ENCODE assay signal across 16 cellular contexts in genomic region chr19:38329651-38330050, GRCh38. TPM values are rescaled to one million over a fixed set of nuclear protein-coding genes. Genes with fewer than 3 reads are reported as not detected.
DNase-seq lines count a peak whose midpoint lies in the region; ATAC-seq and TF ChIP-seq lines count a peak whose summit lies in the region.
"Had no signal": no experiment of that assay in that cellular context is flagged by ENCODE, and none has a peak within 500 bp of the region (broad histone marks: within the 10 kb centered on the region; RNA-seq: fewer than 3 reads in every experiment).

No MANE protein-coding gene starts in this region.

- RAD21 ChIA-PET in HCT116 (lab: Charles Lee; ENCODE audit: low non-redundant PET in 1 of 2, low total read pairs in 2 of 2, uncharacterized antibody in 2 of 2, unreplicated experiment in 2 of 2): no interaction called here

- H3K4me3 ChIP-seq in HCT116 (replicated peaks in 1 of 2; ENCODE audit: low read depth in 1 of 2, low read length in 2 of 2) (no peak overlapping the region), OCI-LY7 (ENCODE audit: low read depth, low read length, poor library complexity, severe bottlenecking) (no peak overlapping the region), osteoblast (ENCODE audit: insufficient read depth, low read length) (no peak overlapping the region)
- H3K4me3 ChIP-seq: HAP-1 had no signal

- H3K36me3 Mint-ChIP-seq in dendritic cell treated with granulocyte-macrophage colony-stimulating factor and Interleukin-4, amounts not matched to agents 40 ng/mL and 50 ng/mL, for 4 days (ENCODE audit: low read depth): peaks cover 88% of the 10 kb centered on the region
- peaks cover 24% of the 10 kb centered on the region for H3K36me3 Mint-ChIP-seq in activated T-helper 1 cell treated with anti-CD3 and anti-CD28 coated beads, Interleukin-12 subunit alpha, Interleukin-12 subunit beta, Interleukin-2, Interleukin-4 antibody, amounts not matched to agents 30 ng/mL and 10 ng/mL and 1 ng/mL, durations not matched to agents 14 hours and 24 hours and 36 hours (ENCODE audit: low read depth)

- H3K9me3 Mint-ChIP-seq in dendritic cell treated with granulocyte-macrophage colony-stimulating factor and Interleukin-4, amounts not matched to agents 40 ng/mL and 50 ng/mL, for 4 days: no peaks in the 10 kb centered on the region
- H3K9me3 Mint-ChIP-seq in activated T-helper 1 cell treated with anti-CD3 and anti-CD28 coated beads, Interleukin-12 subunit alpha, Interleukin-12 subunit beta, Interleukin-2, Interleukin-4 antibody, amounts not matched to agents 30 ng/mL and 10 ng/mL and 1 ng/mL, durations not matched to agents 14 hours and 24 hours and 36 hours: no peaks in the 10 kb centered on the region
- H3K9me3 Mint-ChIP-seq: CD8-positive, alpha-beta T cell; HFFc6 had no signal

- H3K27ac ChIP-seq in HCT116 (ENCODE audit: low read depth, low read length): no peak overlapping the region
- no peak overlapping the region for H3K27ac ChIP-seq in OCI-LY7 (ENCODE audit: low read depth, low read length, poor library complexity, severe bottlenecking)
- H3K27ac ChIP-seq in osteoblast (ENCODE audit: low read depth, low read length): no peak overlapping the region

- TF ChIP-seq POLR2A in HCT116 (IDR thresholded peaks at IDR 0.05; ENCODE audit: borderline replicate concordance, extremely low read depth, insufficient read depth, insufficient read length): no peak

- intact Hi-C loops in HCT116 (cut with micrococcal nuclease): no loop called here
- intact Hi-C loops in OCI-LY7 (cut with micrococcal nuclease; ENCODE audit: unreplicated experiment): no loop called here
- intact Hi-C loops in dendritic cell treated with granulocyte-macrophage colony-stimulating factor and Interleukin-4, amounts not matched to agents 40 ng/mL and 50 ng/mL, for 4 days (cut with micrococcal nuclease): no loop called here
- intact Hi-C loops in activated T-helper 1 cell treated with anti-CD3 and anti-CD28 coated beads, Interleukin-12 subunit alpha, Interleukin-12 subunit beta, Interleukin-2, Interleukin-4 antibody, amounts not matched to agents 30 ng/mL and 10 ng/mL and 1 ng/mL, durations not matched to agents 14 hours and 24 hours and 36 hours (cut with micrococcal nuclease): loop anchor here (10.0 kb wide), 1 partner anchor 865 kb away; the partner anchor contains the start of genes ZNF569 and ZNF570

- POLR2A ChIA-PET in HCT116 (lab: Charles Lee) (no interaction called here), OCI-LY7 (lab: Charles Lee) (no interaction called here)

- no TSS peak for BruUV-seq in HCT116 (replicated peaks; lab: Mats Ljungman, UMichigan)
- TSS peak; percentile 51 for BruUV-seq in OCI-LY7 (replicated peaks; lab: Mats Ljungman, UMichigan)

- H3K9me2 ChIP-seq in HCT116 (ENCODE audit: insufficient read depth) (no peaks in the 10 kb centered on the region), OCI-LY7 (ENCODE audit: insufficient read depth, low read length) (no peaks in the 10 kb centered on the region)

- CTCF ChIA-PET in HCT116 (lab: Charles Lee): interaction anchor here (0.9 kb wide), 1 partner anchor 11 kb away, joined by 3 read pairs; no protein-coding TSS in a partner anchor
- CTCF ChIA-PET in OCI-LY7 (lab: Charles Lee; ENCODE audit: unreplicated experiment): no interaction called here

- H3K36me3 ChIP-seq in HCT116 (ENCODE audit: control insufficient read depth in 1 of 2, insufficient read depth in 2 of 2, low read length in 2 of 2): peaks cover 7 to 20% of the 10 kb centered on the region in 2 experiments; a peak in 3 of 4 replicates
- H3K36me3 ChIP-seq in OCI-LY7 (ENCODE audit: insufficient read depth, low read length): peaks cover 6% of the 10 kb centered on the region; the same call in 1 of the 2 replicates
- H3K36me3 ChIP-seq in osteoblast (ENCODE audit: insufficient read depth, low read length): peaks cover 32% of the 10 kb centered on the region

- ATAC-seq in HCT116 (0 out of 2 replicates have a peak, but pooled peaks have one; percentile 21), GM21786 (IDR thresholded peaks at IDR 0.05; ENCODE audit: unreplicated experiment) (no peak), HG03135 (IDR thresholded peaks at IDR 0.05; ENCODE audit: unreplicated experiment) (no peak)
- ATAC-seq: CD8-positive, alpha-beta T cell; HepG2 had no signal

- H3K4me2 ChIP-seq in HCT116 (ENCODE audit: low read length) (no peak overlapping the region), OCI-LY7 (ENCODE audit: low read length) (no peak overlapping the region), osteoblast (ENCODE audit: insufficient read depth, low read length) (no peak overlapping the region)

- TF ChIP-seq CTCF in HCT116 (IDR thresholded peaks at IDR 0.05 in 2 of 3, conservative IDR thresholded peaks at IDR 0.05 in 1 of 3; ENCODE audit: borderline replicate concordance in 1 of 3, insufficient read depth in 1 of 3, low read depth in 2 of 3, low read length in 2 of 3) (no peak), OCI-LY7 (conservative IDR thresholded peaks at IDR 0.05; ENCODE audit: low read length) (no peak), osteoblast (IDR thresholded peaks at IDR 0.05; ENCODE audit: extremely low read depth, low read depth, low read length) (no peak)

- H3K4me1 ChIP-seq in HCT116 (ENCODE audit: control insufficient read depth in 1 of 2, insufficient read depth in 2 of 2, low read length in 2 of 2) (no peaks in the 10 kb centered on the region), OCI-LY7 (ENCODE audit: insufficient read depth, low read length, poor library complexity, severe bottlenecking) (no peaks in the 10 kb centered on the region), osteoblast (ENCODE audit: insufficient read depth, low read length) (no peaks in the 10 kb centered on the region)
- H3K4me1 ChIP-seq: HAP-1 had no signal

- H3K79me2 ChIP-seq in HCT116 (ENCODE audit: insufficient read depth, low read length) (no peaks in the 10 kb centered on the region), OCI-LY7 (ENCODE audit: insufficient read depth, low read depth, low read length) (no peaks in the 10 kb centered on the region), osteoblast (ENCODE audit: insufficient read depth, low read length) (no peaks in the 10 kb centered on the region)

- H3K4me3 Mint-ChIP-seq in dendritic cell treated with granulocyte-macrophage colony-stimulating factor and Interleukin-4, amounts not matched to agents 40 ng/mL and 50 ng/mL, for 4 days: no peak overlapping the region
- H3K4me3 Mint-ChIP-seq in activated T-helper 1 cell treated with anti-CD3 and anti-CD28 coated beads, Interleukin-12 subunit alpha, Interleukin-12 subunit beta, Interleukin-2, Interleukin-4 antibody, amounts not matched to agents 30 ng/mL and 10 ng/mL and 1 ng/mL, durations not matched to agents 14 hours and 24 hours and 36 hours: no peak overlapping the region
- H3K4me3 Mint-ChIP-seq: CD14-positive monocyte; CD8-positive, alpha-beta T cell; HFFc6 had no signal

- no peaks in the 10 kb centered on the region for H4K20me1 ChIP-seq in HCT116 (ENCODE audit: insufficient read depth)
- H4K20me1 ChIP-seq in OCI-LY7 (ENCODE audit: insufficient read depth, low read length): no peaks in the 10 kb centered on the region
- H4K20me1 ChIP-seq in osteoblast (ENCODE audit: insufficient read depth, low read length): no peaks in the 10 kb centered on the region

- peak overlapping the region; percentile 25 for H3K27ac Mint-ChIP-seq in dendritic cell treated with granulocyte-macrophage colony-stimulating factor and Interleukin-4, amounts not matched to agents 40 ng/mL and 50 ng/mL, for 4 days
- H3K27ac Mint-ChIP-seq in activated T-helper 1 cell treated with anti-CD3 and anti-CD28 coated beads, Interleukin-12 subunit alpha, Interleukin-12 subunit beta, Interleukin-2, Interleukin-4 antibody, amounts not matched to agents 30 ng/mL and 10 ng/mL and 1 ng/mL, durations not matched to agents 14 hours and 24 hours and 36 hours: no peak overlapping the region
- H3K27ac Mint-ChIP-seq: CD8-positive, alpha-beta T cell; HFFc6 had no signal

- H2AFZ ChIP-seq in HCT116 (ENCODE audit: low read depth, low read length, poor library complexity, severe bottlenecking) (no peak overlapping the region), OCI-LY7 (ENCODE audit: low read length) (no peak overlapping the region), osteoblast (ENCODE audit: low read length) (no peak overlapping the region)

- H3K27me3 ChIP-seq in HCT116 (ENCODE audit: insufficient read depth, low read length) (no peaks in the 10 kb centered on the region), osteoblast (ENCODE audit: insufficient read depth, low read length) (no peaks in the 10 kb centered on the region)

- H3K4me1 Mint-ChIP-seq in dendritic cell treated with granulocyte-macrophage colony-stimulating factor and Interleukin-4, amounts not matched to agents 40 ng/mL and 50 ng/mL, for 4 days (ENCODE audit: low read depth): peaks cover 36% of the 10 kb centered on the region
- no peaks in the 10 kb centered on the region for H3K4me1 Mint-ChIP-seq in activated T-helper 1 cell treated with anti-CD3 and anti-CD28 coated beads, Interleukin-12 subunit alpha, Interleukin-12 subunit beta, Interleukin-2, Interleukin-4 antibody, amounts not matched to agents 30 ng/mL and 10 ng/mL and 1 ng/mL, durations not matched to agents 14 hours and 24 hours and 36 hours (ENCODE audit: low read depth)
- H3K4me1 Mint-ChIP-seq: CD14-positive monocyte had no signal

- H3K27me3 Mint-ChIP-seq in dendritic cell treated with granulocyte-macrophage colony-stimulating factor and Interleukin-4, amounts not matched to agents 40 ng/mL and 50 ng/mL, for 4 days: no peaks in the 10 kb centered on the region
- H3K27me3 Mint-ChIP-seq in activated T-helper 1 cell treated with anti-CD3 and anti-CD28 coated beads, Interleukin-12 subunit alpha, Interleukin-12 subunit beta, Interleukin-2, Interleukin-4 antibody, amounts not matched to agents 30 ng/mL and 10 ng/mL and 1 ng/mL, durations not matched to agents 14 hours and 24 hours and 36 hours (ENCODE audit: insufficient read depth): no peaks in the 10 kb centered on the region

- H3K9ac ChIP-seq in HCT116 (ENCODE audit: low read length): no peak overlapping the region

- DNase-seq in HCT116 (ENCODE audit: low read depth, low spot score): no peak
- no peak for DNase-seq in OCI-LY7 (ENCODE audit: low spot score)
- peak; percentile 79 for DNase-seq in osteoblast (ENCODE audit: insufficient read length, low spot score, missing footprints)
- DNase-seq in activated T-helper 1 cell treated with anti-CD3 and anti-CD28 coated beads, Interleukin-12 subunit alpha, Interleukin-12 subunit beta, Interleukin-2, Interleukin-4 antibody, amounts not matched to agents 30 ng/mL and 10 ng/mL and 1 ng/mL, durations not matched to agents 14 hours and 24 hours and 36 hours (ENCODE audit: low spot score): no peak
- DNase-seq: CD8-positive, alpha-beta T cell; COR-L47; DND-41; GF-D8; HFFc6 had no signal

- H3K9me3 ChIP-seq in HCT116 (ENCODE audit: control insufficient read depth in 1 of 2, insufficient read depth in 1 of 2, low read depth in 1 of 2, low read length in 2 of 2) (no peaks in the 10 kb centered on the region), OCI-LY7 (ENCODE audit: low read length) (no peaks in the 10 kb centered on the region), osteoblast (ENCODE audit: low read depth, low read length) (no peaks in the 10 kb centered on the region)
- H3K9me3 ChIP-seq: HAP-1 had no signal

- no peak for TF ChIP-seq RAD21 in HCT116 (IDR thresholded peaks at IDR 0.05; ENCODE audit: low read depth)

RNA-seq across cellular contexts. Expression of gene CATSPERG, which starts 6.0 kb away (rescaled TPM):
- total RNA-seq in HCT116 (2021; ENCODE audit: unreplicated experiment) (3.5 TPM), OCI-LY7 (2022) (8.3 and 9.4 TPM in 2 replicates), osteoblast (1.2 and 2.2 TPM in 2 replicates)
- 1.5 and 2.5 TPM in 2 replicates for polyA plus RNA-seq in HCT116 (2012)
- 1.9 and 4.3 TPM in 2 replicates for total RNA-seq in OCI-LY7 (2014; rRNA removed; shearing (Covaris generic))
- total RNA-seq in activated T-helper 1 cell treated with anti-CD3 and anti-CD28 coated beads, Interleukin-12 subunit alpha, Interleukin-12 subunit beta, Interleukin-2, Interleukin-4 antibody, amounts not matched to agents 30 ng/mL and 10 ng/mL and 1 ng/mL, durations not matched to agents 14 hours and 24 hours and 36 hours: 3.0 and 4.8 TPM in 2 replicates

RNA-seq across cellular contexts. Expression of gene KCNK6, which starts 10.0 kb away (rescaled TPM):
- total RNA-seq in HCT116 (2021; ENCODE audit: unreplicated experiment): 11.0 TPM
- 11.4 and 12.1 TPM in 2 replicates for polyA plus RNA-seq in HCT116 (2012)
- 1.7 and 1.8 TPM in 2 replicates for total RNA-seq in OCI-LY7 (2014; rRNA removed; shearing (Covaris generic))
- 5.4 and 6.9 TPM in 2 replicates for total RNA-seq in OCI-LY7 (2022)
- 5.4 and 6.5 TPM in 2 replicates for total RNA-seq in osteoblast
- total RNA-seq in activated T-helper 1 cell treated with anti-CD3 and anti-CD28 coated beads, Interleukin-12 subunit alpha, Interleukin-12 subunit beta, Interleukin-2, Interleukin-4 antibody, amounts not matched to agents 30 ng/mL and 10 ng/mL and 1 ng/mL, durations not matched to agents 14 hours and 24 hours and 36 hours: 21.1 and 22.1 TPM in 2 replicates
- total RNA-seq: A673, HepG2 had no signal

RNA-seq across cellular contexts. Expression of gene YIF1B, which starts 13.9 kb away (rescaled TPM):
- total RNA-seq in HCT116 (2021; ENCODE audit: unreplicated experiment): 67.5 TPM
- 109 and 112 TPM in 2 replicates for polyA plus RNA-seq in HCT116 (2012)
- total RNA-seq in OCI-LY7 (2014; rRNA removed; shearing (Covaris generic)): 44.3 and 68.3 TPM in 2 replicates
- 59.3 and 64.3 TPM in 2 replicates for total RNA-seq in OCI-LY7 (2022)
- total RNA-seq in osteoblast: 55.0 and 58.9 TPM in 2 replicates
- total RNA-seq in activated T-helper 1 cell treated with anti-CD3 and anti-CD28 coated beads, Interleukin-12 subunit alpha, Interleukin-12 subunit beta, Interleukin-2, Interleukin-4 antibody, amounts not matched to agents 30 ng/mL and 10 ng/mL and 1 ng/mL, durations not matched to agents 14 hours and 24 hours and 36 hours: 89.8 and 96.0 TPM in 2 replicates

RNA-seq across cellular contexts. Expression of gene C19orf33, which starts 25.6 kb away (rescaled TPM):
- total RNA-seq in HCT116 (2021; ENCODE audit: unreplicated experiment) (135 TPM), OCI-LY7 (2022) (not detected in 2 replicates), osteoblast (not detected in 2 replicates)
- 383 and 389 TPM in 2 replicates for polyA plus RNA-seq in HCT116 (2012)
- total RNA-seq in OCI-LY7 (2014; rRNA removed; shearing (Covaris generic)): not detected in 2 replicates
- 0.71 TPM in 1 of 2 replicates, not detected in the other for total RNA-seq in activated T-helper 1 cell treated with anti-CD3 and anti-CD28 coated beads, Interleukin-12 subunit alpha, Interleukin-12 subunit beta, Interleukin-2, Interleukin-4 antibody, amounts not matched to agents 30 ng/mL and 10 ng/mL and 1 ng/mL, durations not matched to agents 14 hours and 24 hours and 36 hours
- total RNA-seq: A673; CD8-positive, alpha-beta T cell; HFFc6 had no signal

RNA-seq across cellular contexts. Expression of gene PSMD8, which starts 44.7 kb away (rescaled TPM):
- total RNA-seq in HCT116 (2021; ENCODE audit: unreplicated experiment): 195 TPM
- polyA plus RNA-seq in HCT116 (2012): 287 and 325 TPM in 2 replicates
- total RNA-seq in OCI-LY7 (2014; rRNA removed; shearing (Covaris generic)): 224 and 238 TPM in 2 replicates
- 158 and 169 TPM in 2 replicates for total RNA-seq in OCI-LY7 (2022)
- 285 and 299 TPM in 2 replicates for total RNA-seq in osteoblast
- 292 and 298 TPM in 2 replicates for total RNA-seq in activated T-helper 1 cell treated with anti-CD3 and anti-CD28 coated beads, Interleukin-12 subunit alpha, Interleukin-12 subunit beta, Interleukin-2, Interleukin-4 antibody, amounts not matched to agents 30 ng/mL and 10 ng/mL and 1 ng/mL, durations not matched to agents 14 hours and 24 hours and 36 hours
